ENCODE assay signal across 2 cellular contexts in genomic region chr6:53623497-53623896, GRCh38.
TF ChIP-seq lines count a peak whose summit lies in the region.

No MANE protein-coding gene starts in this region.

TF ChIP-seq in liver, 16 proteins besides CTCF, POLR2A, EP300 and RAD21 (continued from another document):
- TF ChIP-seq REST (IDR thresholded peaks at IDR 0.05): no peak

TF ChIP-seq in HepG2, 621 proteins besides CTCF, POLR2A, EP300 and RAD21 (continued from another document):
- TF ChIP-seq, protein P1, sequence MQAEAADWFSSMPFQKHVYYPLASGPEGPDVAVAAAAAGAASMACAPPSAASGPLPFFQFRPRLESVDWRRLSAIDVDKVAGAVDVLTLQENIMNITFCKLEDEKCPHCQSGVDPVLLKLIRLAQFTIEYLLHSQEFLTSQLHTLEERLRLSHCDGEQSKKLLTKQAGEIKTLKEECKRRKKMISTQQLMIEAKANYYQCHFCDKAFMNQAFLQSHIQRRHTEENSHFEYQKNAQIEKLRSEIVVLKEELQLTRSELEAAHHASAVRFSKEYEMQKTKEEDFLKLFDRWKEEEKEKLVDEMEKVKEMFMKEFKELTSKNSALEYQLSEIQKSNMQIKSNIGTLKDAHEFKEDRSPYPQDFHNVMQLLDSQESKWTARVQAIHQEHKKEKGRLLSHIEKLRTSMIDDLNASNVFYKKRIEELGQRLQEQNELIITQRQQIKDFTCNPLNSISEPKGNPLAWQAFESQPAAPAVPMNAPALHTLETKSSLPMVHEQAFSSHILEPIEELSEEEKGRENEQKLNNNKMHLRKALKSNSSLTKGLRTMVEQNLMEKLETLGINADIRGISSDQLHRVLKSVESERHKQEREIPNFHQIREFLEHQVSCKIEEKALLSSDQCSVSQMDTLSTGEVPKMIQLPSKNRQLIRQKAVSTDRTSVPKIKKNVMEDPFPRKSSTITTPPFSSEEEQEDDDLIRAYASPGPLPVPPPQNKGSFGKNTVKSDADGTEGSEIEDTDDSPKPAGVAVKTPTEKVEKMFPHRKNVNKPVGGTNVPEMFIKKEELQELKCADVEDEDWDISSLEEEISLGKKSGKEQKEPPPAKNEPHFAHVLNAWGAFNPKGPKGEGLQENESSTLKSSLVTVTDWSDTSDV (CRISPR knock-in tag; IDR thresholded peaks at IDR 0.05): no peak
- no peak for TF ChIP-seq DMAP1 (CRISPR knock-in tag; IDR thresholded peaks at IDR 0.05)
- no peak for TF ChIP-seq REXO4 (CRISPR knock-in tag; IDR thresholded peaks at IDR 0.05; ENCODE audit: borderline replicate concordance)
- no peak for TF ChIP-seq SMAD1 (CRISPR knock-in tag; IDR thresholded peaks at IDR 0.05; ENCODE audit: borderline replicate concordance, low read depth)
- no peak for TF ChIP-seq ZNF770 (CRISPR knock-in tag; IDR thresholded peaks at IDR 0.05)
- no peak for TF ChIP-seq SRSF4 (IDR thresholded peaks at IDR 0.05; ENCODE audit: low read depth, low read length, poor library complexity, severe bottlenecking)
- TF ChIP-seq RFX3 (CRISPR knock-in tag; IDR thresholded peaks at IDR 0.05): no peak
- TF ChIP-seq ZNF678 (CRISPR knock-in tag; IDR thresholded peaks at IDR 0.05): no peak
- no peak for TF ChIP-seq CHD2 (IDR thresholded peaks at IDR 0.05; ENCODE audit: low read depth, low read length)
TF ChIP-seq in HepG2: peak in this region for 0.
